Comparison of ENCODE assay signal across 27 cellular contexts in the genomic region with DNA sequence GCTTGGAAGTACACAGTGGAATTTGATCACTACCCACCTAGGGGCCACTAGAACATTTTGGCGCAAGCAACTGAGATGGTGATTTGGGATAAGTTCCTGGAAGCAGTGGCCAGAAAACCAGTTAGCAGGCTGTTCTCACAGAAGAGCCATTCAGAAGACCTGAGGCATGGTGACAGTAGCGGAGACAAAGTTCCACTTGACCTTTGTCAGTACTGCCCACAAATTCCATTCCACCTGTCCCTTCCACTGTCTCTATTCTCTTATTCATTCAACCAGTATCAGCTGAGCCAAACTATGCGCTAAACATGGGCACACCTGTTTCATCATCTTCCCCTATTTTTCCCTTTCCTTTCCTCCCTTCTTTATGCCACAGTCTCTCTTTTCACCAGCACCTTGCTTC. TPM values are rescaled to one million over a fixed set of nuclear protein-coding genes. Genes with fewer than 3 reads are reported as not detected.
DNase-seq lines count a peak whose midpoint lies in the region; ATAC-seq, FAIRE-seq and TF ChIP-seq lines count a peak whose summit lies in the region.
"Had no signal": no experiment of that assay in that cellular context is flagged by ENCODE, and none has a peak within 500 bp of the region (broad histone marks: within the 10 kb centered on the region; RNA-seq: fewer than 3 reads in every experiment).

No MANE protein-coding gene starts in this region.

- no peak for FAIRE-seq in endothelial cell of umbilical vein (lab: Jason Lieb, UNC)
- no peak for FAIRE-seq in D721Med (lab: Jason Lieb, UNC)

- no peak for ATAC-seq in RWPE2 (ENCODE audit: low read depth)

- H3K27ac ChIP-seq in RWPE2 (ENCODE audit: poor library complexity, severe bottlenecking): peak overlapping the region; percentile 20
- peak overlapping the region; percentile 46 for H3K27ac ChIP-seq in endothelial cell of umbilical vein (ENCODE audit: insufficient read depth, low read depth, low read length)
- H3K27ac ChIP-seq in neural progenitor cell: no peak overlapping the region
- H3K27ac ChIP-seq: tibial artery had no signal

- H4K20me1 ChIP-seq in endothelial cell of umbilical vein (replicated peaks; ENCODE audit: control insufficient read depth, extremely low read depth, insufficient read depth, low read length) (no peaks in the 10 kb centered on the region), neural progenitor cell (ENCODE audit: low read depth) (no peaks in the 10 kb centered on the region)

- H3K27ac Mint-ChIP-seq in Caco-2 (ENCODE audit: unreplicated experiment): peak overlapping the region; percentile 71
- H3K27ac Mint-ChIP-seq in neural progenitor cell: peak overlapping the region; percentile 43
- H3K27ac Mint-ChIP-seq: activated CD4-positive, alpha-beta T cell treated with anti-CD3 and anti-CD28 coated beads, Interleukin-2, amount 10 ng/mL, durations not matched to agents 7 days and 5 days; activated naive CD8-positive, alpha-beta T cell treated with anti-CD3 and anti-CD28 coated beads, Interleukin-2, amount 10 ng/mL, durations not matched to agents 7 days and 5 days; activated T-cell treated with anti-CD3 and anti-CD28 coated beads, Interleukin-2, amount 50 U/mL, for 24 hours; WTC11 had no signal

- no TSS peak for BruUV-seq in Caco-2 (replicated peaks; lab: Mats Ljungman, UMichigan)
- BruUV-seq in endothelial cell of umbilical vein (replicated peaks; lab: Mats Ljungman, UMichigan): no TSS peak

- H3K4me3 ChIP-seq in Caco-2 (ENCODE audit: low read depth, low read length) (no peak overlapping the region), RWPE2 (ENCODE audit: severe bottlenecking) (no peak overlapping the region), endothelial cell of umbilical vein (replicated peaks in 1 of 3; ENCODE audit: insufficient read depth in 1 of 3, low read depth in 1 of 3, low read length in 3 of 3) (no peak overlapping the region), neural progenitor cell (no peak overlapping the region)
- H3K4me3 ChIP-seq: esophagus squamous epithelium, lung, tibial artery had no signal

- H2AFZ ChIP-seq in endothelial cell of umbilical vein (ENCODE audit: low read depth, low read length) (no peak overlapping the region), neural progenitor cell (replicated peaks) (no peak overlapping the region)

- H3K27me3 Mint-ChIP-seq in Caco-2 (ENCODE audit: insufficient read depth, unreplicated experiment): no peaks in the 10 kb centered on the region
- H3K27me3 Mint-ChIP-seq in neural progenitor cell (ENCODE audit: insufficient read depth, low read depth): peaks cover 10% of the 10 kb centered on the region
- H3K27me3 Mint-ChIP-seq: activated CD4-positive, alpha-beta T cell treated with anti-CD3 and anti-CD28 coated beads, Interleukin-2, amount 10 ng/mL, durations not matched to agents 7 days and 5 days; activated T-cell treated with anti-CD3 and anti-CD28 coated beads, Interleukin-2, amount 50 U/mL, for 24 hours; progenitor cell of endocrine pancreas had no signal

- H3K4me3 Mint-ChIP-seq in Caco-2 (ENCODE audit: unreplicated experiment) (no peak overlapping the region), neural progenitor cell (no peak overlapping the region)
- H3K4me3 Mint-ChIP-seq: activated CD4-positive, alpha-beta T cell treated with anti-CD3 and anti-CD28 coated beads, Interleukin-2, amount 10 ng/mL, durations not matched to agents 7 days and 5 days; activated naive CD8-positive, alpha-beta T cell treated with anti-CD3 and anti-CD28 coated beads, Interleukin-2, amount 10 ng/mL, durations not matched to agents 7 days and 5 days; activated T-cell treated with anti-CD3 and anti-CD28 coated beads, Interleukin-2, amount 50 U/mL, for 24 hours; WTC11 had no signal

- no peaks in the 10 kb centered on the region for H3K36me3 ChIP-seq in Caco-2 (ENCODE audit: control insufficient read depth, insufficient read depth, low read length)
- H3K36me3 ChIP-seq in RWPE2 (ENCODE audit: low read depth): no peaks in the 10 kb centered on the region
- no peaks in the 10 kb centered on the region for H3K36me3 ChIP-seq in endothelial cell of umbilical vein (ENCODE audit: control insufficient read depth in 2 of 2, extremely low read depth in 1 of 2, insufficient read depth in 2 of 2, low read length in 2 of 2)
- H3K36me3 ChIP-seq in neural progenitor cell: no peaks in the 10 kb centered on the region
- H3K36me3 ChIP-seq: esophagus squamous epithelium, tibial artery had no signal

- H3K9me3 Mint-ChIP-seq in Caco-2 (ENCODE audit: unreplicated experiment) (no peaks in the 10 kb centered on the region), neural progenitor cell (no peaks in the 10 kb centered on the region)
- H3K9me3 Mint-ChIP-seq: activated CD4-positive, alpha-beta T cell treated with anti-CD3 and anti-CD28 coated beads, Interleukin-2, amount 10 ng/mL, durations not matched to agents 7 days and 5 days; activated naive CD8-positive, alpha-beta T cell treated with anti-CD3 and anti-CD28 coated beads, Interleukin-2, amount 10 ng/mL, durations not matched to agents 7 days and 5 days; activated T-cell treated with anti-CD3 and anti-CD28 coated beads, Interleukin-2, amount 50 U/mL, for 24 hours; WTC11 had no signal

- H3K9ac ChIP-seq in endothelial cell of umbilical vein (replicated peaks; ENCODE audit: extremely low read depth, insufficient read depth, low read length) (no peak overlapping the region), neural progenitor cell (no peak overlapping the region)

- H3K36me3 Mint-ChIP-seq in Caco-2 (ENCODE audit: insufficient read depth, unreplicated experiment) (no peaks in the 10 kb centered on the region), neural progenitor cell (no peaks in the 10 kb centered on the region)
- H3K36me3 Mint-ChIP-seq: activated naive CD8-positive, alpha-beta T cell treated with anti-CD3 and anti-CD28 coated beads, Interleukin-2, amount 10 ng/mL, durations not matched to agents 7 days and 5 days; WTC11 had no signal

- intact Hi-C loops in Caco-2 (cut with micrococcal nuclease; ENCODE audit: unreplicated experiment): loop anchor here (1.0 kb wide), 1 partner anchor 9 kb away; no protein-coding TSS in a partner anchor
- intact Hi-C loops in endothelial cell of umbilical vein (cut with micrococcal nuclease): loop anchor here (2.0 kb wide), 2 partner anchors 32 to 58 kb away; partner anchors contain the start of gene PPP1CB

- H3K4me1 Mint-ChIP-seq in Caco-2 (ENCODE audit: low read depth, unreplicated experiment) (peaks cover 21% of the 10 kb centered on the region), neural progenitor cell (peaks cover 67% of the 10 kb centered on the region)
- H3K4me1 Mint-ChIP-seq: activated CD4-positive, alpha-beta T cell treated with anti-CD3 and anti-CD28 coated beads, Interleukin-2, amount 10 ng/mL, durations not matched to agents 7 days and 5 days; activated naive CD8-positive, alpha-beta T cell treated with anti-CD3 and anti-CD28 coated beads, Interleukin-2, amount 10 ng/mL, durations not matched to agents 7 days and 5 days had no signal

- dilution Hi-C loops in endothelial cell of umbilical vein (cut with MboI; ENCODE audit: extremely low pct_ligation_motif_present, low sequenced_read_pairs): no loop called here

- POLR2A ChIA-PET in Caco-2 (lab: Charles Lee) (no interaction called here), endothelial cell of umbilical vein (lab: Charles Lee) (no interaction called here)

- H3F3A ChIP-seq in neural progenitor cell (ENCODE audit: low read depth): peaks cover 11% of the 10 kb centered on the region

- H3K79me2 ChIP-seq in endothelial cell of umbilical vein (ENCODE audit: control insufficient read depth, insufficient read depth, low read length): no peaks in the 10 kb centered on the region
- no peaks in the 10 kb centered on the region for H3K79me2 ChIP-seq in neural progenitor cell (ENCODE audit: low read depth)

- H3K9me3 ChIP-seq in Caco-2: no peaks in the 10 kb centered on the region
- no peaks in the 10 kb centered on the region for H3K9me3 ChIP-seq in RWPE2 (ENCODE audit: severe bottlenecking)
- no peaks in the 10 kb centered on the region for H3K9me3 ChIP-seq in endothelial cell of umbilical vein (replicated peaks; ENCODE audit: control insufficient read depth, insufficient read depth, low read length)
- no peaks in the 10 kb centered on the region for H3K9me3 ChIP-seq in neural progenitor cell (ENCODE audit: low read depth)
- H3K9me3 ChIP-seq: esophagus squamous epithelium, tibial artery had no signal

- H3K9me1 ChIP-seq in endothelial cell of umbilical vein (replicated peaks; ENCODE audit: control insufficient read depth, extremely low read depth, insufficient read depth, low read length): no peaks in the 10 kb centered on the region

- H3K4me2 ChIP-seq in endothelial cell of umbilical vein (ENCODE audit: insufficient read depth, low read length): peak overlapping the region; percentile 17
- no peak overlapping the region for H3K4me2 ChIP-seq in neural progenitor cell

- TF ChIP-seq CTCF in Caco-2 (IDR thresholded peaks at IDR 0.05; ENCODE audit: insufficient read depth in 1 of 2, low read depth in 1 of 2, low read length in 1 of 2, severe bottlenecking in 1 of 2, unreplicated experiment in 1 of 2): no peak
- TF ChIP-seq CTCF in RWPE2 (IDR thresholded peaks at IDR 0.05; ENCODE audit: poor library complexity, severe bottlenecking): no peak
- TF ChIP-seq CTCF in endothelial cell of umbilical vein (IDR thresholded peaks at IDR 0.05; ENCODE audit: extremely low read depth in 1 of 2, insufficient read depth in 1 of 2, low read depth in 1 of 2, low read length in 2 of 2): no peak
- TF ChIP-seq CTCF in neural progenitor cell (IDR thresholded peaks at IDR 0.05): no peak
- no peak for TF ChIP-seq CTCF in D721Med (IDR thresholded peaks at IDR 0.05; ENCODE audit: insufficient read depth, missing control alignments)

- DNase-seq in Caco-2 (no peak), RWPE2 (ENCODE audit: low spot score) (no peak), endothelial cell of umbilical vein (ENCODE audit: low read depth, low spot score) (no peak), neural progenitor cell (ENCODE audit: low spot score) (no peak), NCI-H345 treated with DMSO at 0.1 percent for 48 hours (lab: John Stamatoyannopoulos, UW; ENCODE audit: unreplicated experiment) (no peak), D721Med (ENCODE audit: insufficient read length, low spot score) (no peak), HK-2 (ENCODE audit: unreplicated experiment) (no peak)
- no peak for DNase-seq in effector CD8-positive, alpha-beta T cell (lab: John Stamatoyannopoulos, UW)
- DNase-seq: activated CD4-positive, alpha-beta T cell treated with anti-CD3 and anti-CD28 coated beads, Interleukin-2, amount 10 ng/mL, durations not matched to agents 7 days and 5 days; activated gamma-delta T cell; activated naive CD8-positive, alpha-beta T cell treated with anti-CD3 and anti-CD28 coated beads, Interleukin-2, amount 10 ng/mL, durations not matched to agents 7 days and 5 days; activated T-cell treated with anti-CD3 and anti-CD28 coated beads, Interleukin-2, amount 50 U/mL, for 24 hours; C1 segment of cervical spinal cord; cortex of kidney; DMS79; esophagus squamous epithelium; foreskin melanocyte; GDM1; Karpas-422; NCI-H1417; NCI-H2029 treated with DMSO at 0.1 percent for 48 hours; stimulated activated CD4-positive, alpha-beta T cell treated with anti-CD3 and anti-CD28 coated beads, Interleukin-12 subunit alpha, Interleukin-12 subunit beta, amount 100 ng/mL, for 4 hours; stimulated activated CD4-positive, alpha-beta T cell treated with anti-CD3 and anti-CD28 coated beads, Interleukin-2, amount 100 ng/mL, for 48 hours; tibial artery had no signal

- H3K4me1 ChIP-seq in Caco-2 (peaks cover 19% of the 10 kb centered on the region), RWPE2 (ENCODE audit: insufficient read depth, poor library complexity, severe bottlenecking) (peaks cover 13% of the 10 kb centered on the region), endothelial cell of umbilical vein (ENCODE audit: control insufficient read depth, extremely low read depth, insufficient read depth, low read length) (peaks cover 12% of the 10 kb centered on the region), neural progenitor cell (peaks cover 19% of the 10 kb centered on the region)

- H3K27me3 ChIP-seq in Caco-2 (replicated peaks; ENCODE audit: control insufficient read depth, insufficient read depth, low read length) (no peaks in the 10 kb centered on the region), RWPE2 (ENCODE audit: insufficient read depth, poor library complexity, severe bottlenecking) (no peaks in the 10 kb centered on the region), endothelial cell of umbilical vein (ENCODE audit: control insufficient read depth in 2 of 2, insufficient read depth in 2 of 2, low read length in 2 of 2) (no peaks in the 10 kb centered on the region), neural progenitor cell (no peaks in the 10 kb centered on the region)
- H3K27me3 ChIP-seq: esophagus squamous epithelium, tibial artery had no signal

- CTCF ChIA-PET in Caco-2 (lab: Charles Lee) (no interaction called here), endothelial cell of umbilical vein (lab: Charles Lee) (interaction anchor here (1.1 to 1.5 kb wide), 2 partner anchors 59 to 98 kb away, joined by 5 to 7 read pairs; partner anchors contain the start of gene PPP1CB)

- no peak for TF ChIP-seq POLR2A in endothelial cell of umbilical vein (IDR thresholded peaks at IDR 0.05; ENCODE audit: low read depth, low read length)

RNA-seq across cellular contexts. Expression of gene PPP1CB, which starts 59.2 kb away (rescaled TPM):
- 185 and 190 TPM in 2 replicates for total RNA-seq in Caco-2 (2022)
- total RNA-seq in endothelial cell of umbilical vein: 157 and 163 TPM in 2 replicates
- 18.7 and 29.8 TPM in 2 replicates for polyA plus RNA-seq in endothelial cell of umbilical vein
- 26.6 and 29.2 TPM in 2 replicates for polyA plus RNA-seq in endothelial cell of umbilical vein (2011; cell fraction: cytosol; rRNA removed)
- 21.6 and 38.8 TPM in 2 replicates for polyA plus RNA-seq in endothelial cell of umbilical vein (2011; cell fraction: nucleus; rRNA removed)
- 70.9 and 91.3 TPM in 2 replicates for polyA plus RNA-seq in endothelial cell of umbilical vein (2012)
- 151 and 152 TPM in 2 replicates for polyA minus RNA-seq in endothelial cell of umbilical vein
- 247 TPM for polyA minus RNA-seq in endothelial cell of umbilical vein (2011; cell fraction: cytosol; rRNA and poly(A)+ RNA removed)
- polyA minus RNA-seq in endothelial cell of umbilical vein (2011; cell fraction: nucleus; rRNA and poly(A)+ RNA removed): 49.7 and 72.4 TPM in 2 replicates
- 134 and 244 TPM in 2 replicates for total RNA-seq in neural progenitor cell (ENCODE audit: low replicate concordance)
